In genomic region chr10:103855424-103855823, GRCh38 we compare ENCODE assay signal across 1 cellular context.
TF ChIP-seq lines count a peak whose summit lies in the region.

TSS of gene SH3PXD2A (minus strand) at chr10:103855576. CDS start at chr10:103855266, 310 bp downstream.

TF ChIP-seq in IMR-90, 13 proteins besides CTCF, POLR2A, EP300 and RAD21:
- TF ChIP-seq RCOR1 (IDR thresholded peaks at IDR 0.05; ENCODE audit: insufficient replicate concordance, low read length) (no peak), SMC3 (IDR thresholded peaks at IDR 0.05; ENCODE audit: low read depth, low read length) (0 out of 2 replicates have a peak, but pooled peaks have one; percentile 5)
